Comparison of ENCODE assay signal across 2 cellular contexts in genomic region chr2:210899131-210899530, GRCh38.
TF ChIP-seq lines count a peak whose summit lies in the region.

No MANE protein-coding gene starts in this region.

TF ChIP-seq in HepG2, 621 proteins besides CTCF, POLR2A, EP300 and RAD21 (continues in another document):
- TF ChIP-seq BCL6 (CRISPR knock-in tag; IDR thresholded peaks at IDR 0.05) (no peak), MED1 (CRISPR knock-in tag; IDR thresholded peaks at IDR 0.05) (no peak), FOSL1 (CRISPR knock-in tag; IDR thresholded peaks at IDR 0.05; ENCODE audit: borderline replicate concordance) (peak; percentile 30; the same call in 1 of the 2 replicates), ZNF619 (CRISPR knock-in tag; IDR thresholded peaks at IDR 0.05) (no peak), SOX5 (CRISPR knock-in tag; IDR thresholded peaks at IDR 0.05; ENCODE audit: borderline replicate concordance) (peak; percentile 60; the same call in 1 of the 2 replicates), ARID5B (CRISPR knock-in tag; IDR thresholded peaks at IDR 0.05) (peak; percentile 47; the same call in 1 of the 2 replicates), JUND (CRISPR knock-in tag; IDR thresholded peaks at IDR 0.05) (no peak), PCBP2 (optimal IDR thresholded peaks at IDR 0.05; ENCODE audit: low read depth, low read length, poor library complexity, severe bottlenecking) (no peak), ZNF260 (CRISPR knock-in tag; IDR thresholded peaks at IDR 0.05; ENCODE audit: borderline replicate concordance, low read depth) (no peak), TFE3 (CRISPR knock-in tag; IDR thresholded peaks at IDR 0.05) (0 out of 2 replicates have a peak, but pooled peaks have one; percentile 23), PRMT3 (CRISPR knock-in tag; IDR thresholded peaks at IDR 0.05; ENCODE audit: borderline replicate concordance, low read depth) (no peak), TRIM22 (IDR thresholded peaks at IDR 0.05) (no peak), FOSL2 (CRISPR knock-in tag; IDR thresholded peaks at IDR 0.05) (peak; percentile 54), STAG1 (CRISPR knock-in tag; IDR thresholded peaks at IDR 0.05) (no peak), HMG20A (CRISPR knock-in tag; IDR thresholded peaks at IDR 0.05; ENCODE audit: borderline replicate concordance) (peak; percentile 21; the same call in 1 of the 2 replicates)

TF ChIP-seq in endothelial cell of umbilical vein, 7 proteins besides CTCF, POLR2A, EP300 and RAD21:
- TF ChIP-seq MYC (IDR thresholded peaks at IDR 0.05; ENCODE audit: low read depth, low read length) (no peak), POLR2AphosphoS5 (IDR thresholded peaks at IDR 0.05; ENCODE audit: insufficient read depth, low read depth, low read length) (peak; percentile 45), EZH2 (IDR thresholded peaks at IDR 0.05; ENCODE audit: borderline replicate concordance, low read depth, low read length, severe bottlenecking) (no peak), JUN (IDR thresholded peaks at IDR 0.05; ENCODE audit: borderline replicate concordance, insufficient read depth, insufficient read length, low read depth) (peak; percentile 79), FOS (IDR thresholded peaks at IDR 0.05; ENCODE audit: borderline replicate concordance, insufficient read depth, low read length) (peak; percentile 85), MAX (IDR thresholded peaks at IDR 0.05; ENCODE audit: insufficient read depth, insufficient read length) (no peak), GATA2 (IDR thresholded peaks at IDR 0.05; ENCODE audit: insufficient read depth, insufficient read length, low read depth, low read length) (peak; percentile 43)
